Comparison of ENCODE assay signal across 22 cellular contexts in genomic region chr9:7560669-7561305, GRCh38.
DNase-seq lines count a peak whose midpoint lies in the region; ATAC-seq and TF ChIP-seq lines count a peak whose summit lies in the region.
"Had no signal": no experiment of that assay in that cellular context is flagged by ENCODE, and none has a peak within 500 bp of the region (broad histone marks: within the 10 kb centered on the region; RNA-seq: fewer than 3 reads in every experiment).

No MANE protein-coding gene starts in this region.

- H2BK12ac ChIP-seq in neuronal stem cell (ENCODE audit: low read length) = no peak overlapping the region

- no peaks in the 10 kb centered on the region for H3K36me3 ChIP-seq in SJCRH30
- no peaks in the 10 kb centered on the region for H3K36me3 ChIP-seq in left ventricle myocardium inferior
- H3K36me3 ChIP-seq in neuronal stem cell (replicated peaks in 1 of 2; ENCODE audit: control insufficient read depth in 2 of 2, insufficient read depth in 2 of 2, low read length in 2 of 2) = no peaks in the 10 kb centered on the region
- no peaks in the 10 kb centered on the region for H3K36me3 ChIP-seq in breast epithelium
- H3K36me3 ChIP-seq: neutrophil, thyroid gland had no signal

- H3K4me1 ChIP-seq in SJCRH30 (peaks cover 19% of the 10 kb centered on the region), left ventricle myocardium inferior (no peaks in the 10 kb centered on the region), neuronal stem cell (ENCODE audit: control insufficient read depth in 2 of 2, insufficient read depth in 1 of 2, low read depth in 1 of 2, low read length in 2 of 2) (peaks cover 2 to 5% of the 10 kb centered on the region in 2 donors), breast epithelium (no peaks in the 10 kb centered on the region)
- H3K4me1 ChIP-seq: thyroid gland had no signal

- no peaks in the 10 kb centered on the region for H3K79me1 ChIP-seq in neuronal stem cell (ENCODE audit: low read depth, low read length)

- no peak overlapping the region for H2BK120ac ChIP-seq in neuronal stem cell (ENCODE audit: low read depth, low read length)

- ATAC-seq in GM21367 (IDR thresholded peaks at IDR 0.05; ENCODE audit: unreplicated experiment) = no peak
- ATAC-seq in HG03439 (IDR thresholded peaks at IDR 0.05; ENCODE audit: unreplicated experiment) = no peak
- ATAC-seq in HG02623 (IDR thresholded peaks at IDR 0.05; ENCODE audit: unreplicated experiment) = no peak
- ATAC-seq: activated CD8-positive, alpha-beta memory T cell treated with anti-CD3 and anti-CD28 coated beads, Interleukin-2, amount 10 ng/mL, durations not matched to agents 7 days and 5 days; activated naive CD8-positive, alpha-beta T cell treated with anti-CD3 and anti-CD28 coated beads, Interleukin-2, amount 50 U/mL, for 24 hours; T-cell had no signal

- H3K9me3 ChIP-seq in SJCRH30 (replicated peaks) (no peaks in the 10 kb centered on the region), left ventricle myocardium inferior (replicated peaks) (no peaks in the 10 kb centered on the region), neuronal stem cell (replicated peaks in 1 of 2; ENCODE audit: control insufficient read depth in 2 of 2, insufficient read depth in 1 of 2, low read depth in 1 of 2, low read length in 2 of 2) (no peaks in the 10 kb centered on the region), breast epithelium (no peaks in the 10 kb centered on the region)
- H3K9me3 ChIP-seq: neutrophil, thyroid gland had no signal

- DNase-seq in D341Med (ENCODE audit: low spot score) (peak; percentile 32), SJCRH30 (peak; percentile 68 to 86), left ventricle myocardium inferior (no peak), neuronal stem cell (ENCODE audit: low spot score) (no peak), breast epithelium (ENCODE audit: low spot score in 2 of 2) (no peak)
- DNase-seq: ACHN; activated CD4-positive, alpha-beta T cell treated with anti-CD3 and anti-CD28 coated beads for 48 hours; activated CD8-positive, alpha-beta memory T cell treated with anti-CD3 and anti-CD28 coated beads, Interleukin-2, amount 10 ng/mL, durations not matched to agents 7 days and 5 days; activated naive CD8-positive, alpha-beta T cell treated with anti-CD3 and anti-CD28 coated beads, Interleukin-2, amount 50 U/mL, for 24 hours; NCI-H748 treated with DMSO at 0.1 percent for 48 hours; OCI-M1; SHP77; stimulated activated CD4-positive, alpha-beta T cell treated with anti-CD3 and anti-CD28 coated beads, Interleukin-15, amount 100 ng/mL, for 24 hours; T-cell; thyroid gland had no signal

- intact Hi-C loops in left ventricle myocardium inferior (cut with micrococcal nuclease) = no loop called here
- intact Hi-C loops in breast epithelium (cut with DNase I; ENCODE audit: low total_unique reads) = no loop called here

- no peak overlapping the region for H3K14ac ChIP-seq in neuronal stem cell (ENCODE audit: low read length)

- H2AK5ac ChIP-seq in neuronal stem cell (ENCODE audit: low read depth, low read length) = no peak overlapping the region

- H3K4me2 ChIP-seq in neuronal stem cell (ENCODE audit: insufficient read depth, low read length, poor library complexity, severe bottlenecking) = no peak overlapping the region

- H3K4me3 ChIP-seq in SJCRH30 (peak overlapping the region; percentile 29), left ventricle myocardium inferior (no peak overlapping the region), neuronal stem cell (ENCODE audit: low read length in 2 of 2) (no peak overlapping the region), breast epithelium (no peak overlapping the region)
- H3K4me3 ChIP-seq: thyroid gland had no signal

- no peak for TF ChIP-seq CTCF in left ventricle myocardium inferior (IDR thresholded peaks at IDR 0.05; ENCODE audit: borderline replicate concordance)
- no peak for TF ChIP-seq CTCF in breast epithelium (IDR thresholded peaks at IDR 0.05)

- no peak overlapping the region for H3K23ac ChIP-seq in neuronal stem cell (ENCODE audit: low read depth, low read length, poor library complexity)

- no peak overlapping the region for H2BK5ac ChIP-seq in neuronal stem cell (ENCODE audit: low read length)

- H3K27me3 ChIP-seq in SJCRH30 (no peaks in the 10 kb centered on the region), left ventricle myocardium inferior (ENCODE audit: low read depth) (no peaks in the 10 kb centered on the region), neuronal stem cell (ENCODE audit: control insufficient read depth in 3 of 3, insufficient read depth in 3 of 3, low read depth in 1 of 3, low read length in 3 of 3) (no peaks in the 10 kb centered on the region), breast epithelium (no peaks in the 10 kb centered on the region)
- H3K27me3 ChIP-seq: neutrophil, thyroid gland had no signal

- H3K18ac ChIP-seq in neuronal stem cell (ENCODE audit: low read length) = no peak overlapping the region

- TF ChIP-seq POLR2A in breast epithelium (IDR thresholded peaks at IDR 0.05) = no peak

- H4K8ac ChIP-seq in neuronal stem cell (ENCODE audit: low read depth, low read length) = no peak overlapping the region

- no CpG with 5 or more reads among the region's 5 CpGs for WGBS in neuronal stem cell (ENCODE audit: extremely low coverage in 2 of 2, insufficient read length in 2 of 2, insufficient replicate concordance in 1 of 2), 2 donors

- H3K27ac ChIP-seq in SJCRH30 (peak overlapping the region; percentile 82), left ventricle myocardium inferior (replicated peaks) (peak overlapping the region; percentile 19), neuronal stem cell (replicated peaks; ENCODE audit: low read length) (no peak overlapping the region), breast epithelium (no peak overlapping the region)
- H3K27ac ChIP-seq: C4-2B, epithelial cell of prostate, HL-60, neutrophil, thyroid gland had no signal

- no peak overlapping the region for H3K4ac ChIP-seq in neuronal stem cell (ENCODE audit: low read length)

- no peak overlapping the region for H2BK15ac ChIP-seq in neuronal stem cell (ENCODE audit: low read length)

- H2AFZ ChIP-seq in neuronal stem cell (ENCODE audit: low read length) = peak overlapping the region; percentile 13

- H4K91ac ChIP-seq in neuronal stem cell (ENCODE audit: low read depth, low read length, poor library complexity) = no peak overlapping the region

- no peak overlapping the region for H3K9ac ChIP-seq in neuronal stem cell (ENCODE audit: low read depth, low read length, poor library complexity)

Comparison
In these comparisons a context has a peak if more than half of its experiments do, and no peak if none do; other contexts are left out.
1. DNase-seq: peak in D341Med (single experiment) and SJCRH30 (2 of 2); none in left ventricle myocardium inferior (single experiment), neuronal stem cell (single experiment) and breast epithelium (0 of 2).
2. H3K27ac ChIP-seq: peak in SJCRH30 (single experiment) and left ventricle myocardium inferior (single experiment); none in neuronal stem cell (single experiment) and breast epithelium (0 of 2).